In genomic region chr2:27378809-27379290, GRCh38 we compare ENCODE assay signal across 9 cellular contexts. TPM values are rescaled to one million over a fixed set of nuclear protein-coding genes. Genes with fewer than 3 reads are reported as not detected.
DNase-seq lines count a peak whose midpoint lies in the region; ATAC-seq and TF ChIP-seq lines count a peak whose summit lies in the region.
"Had no signal": no experiment of that assay in that cellular context is flagged by ENCODE, and none has a peak within 500 bp of the region (broad histone marks: within the 10 kb centered on the region; RNA-seq: fewer than 3 reads in every experiment).

No MANE protein-coding gene starts in this region.

- H3K27ac Mint-ChIP-seq in stimulated activated naive CD8-positive, alpha-beta T cell treated with anti-CD3 and anti-CD28 coated beads, Interleukin-15, Interleukin-2, amounts not matched to agents 100 ng/mL and 50 ng/mL, for 24 hours: peak overlapping the region; percentile 92
- H3K27ac Mint-ChIP-seq in activated naive CD8-positive, alpha-beta T cell treated with anti-CD3 and anti-CD28 coated beads, Interleukin-2, amount 10 ng/mL, durations not matched to agents 7 days and 5 days: peak overlapping the region; percentile 87
- peak overlapping the region; percentile 96 for H3K27ac Mint-ChIP-seq in memory B cell

- peak overlapping the region; percentile 88 for H3K4me3 Mint-ChIP-seq in stimulated activated naive CD8-positive, alpha-beta T cell treated with anti-CD3 and anti-CD28 coated beads, Interleukin-15, Interleukin-2, amounts not matched to agents 100 ng/mL and 50 ng/mL, for 24 hours
- H3K4me3 Mint-ChIP-seq in activated naive CD8-positive, alpha-beta T cell treated with anti-CD3 and anti-CD28 coated beads, Interleukin-2, amount 10 ng/mL, durations not matched to agents 7 days and 5 days: peak overlapping the region; percentile 79
- peak overlapping the region; percentile 96 for H3K4me3 Mint-ChIP-seq in memory B cell

- H3K4me1 Mint-ChIP-seq in stimulated activated naive CD8-positive, alpha-beta T cell treated with anti-CD3 and anti-CD28 coated beads, Interleukin-15, Interleukin-2, amounts not matched to agents 100 ng/mL and 50 ng/mL, for 24 hours (ENCODE audit: low read depth): peaks cover 34% of the 10 kb centered on the region
- H3K4me1 Mint-ChIP-seq in activated naive CD8-positive, alpha-beta T cell treated with anti-CD3 and anti-CD28 coated beads, Interleukin-2, amount 10 ng/mL, durations not matched to agents 7 days and 5 days: peaks cover 16% of the 10 kb centered on the region
- H3K4me1 Mint-ChIP-seq in memory B cell: peaks cover 27% of the 10 kb centered on the region

- WGBS in suprapubic skin: 98% methylated on average over 5 of the region's 9 CpGs

- peaks cover 29% of the 10 kb centered on the region for H3K4me1 ChIP-seq in suprapubic skin

- no peaks in the 10 kb centered on the region for H3K9me3 ChIP-seq in suprapubic skin
- H3K9me3 ChIP-seq: thoracic aorta had no signal

- no peaks in the 10 kb centered on the region for H3K9me3 Mint-ChIP-seq in stimulated activated naive CD8-positive, alpha-beta T cell treated with anti-CD3 and anti-CD28 coated beads, Interleukin-15, Interleukin-2, amounts not matched to agents 100 ng/mL and 50 ng/mL, for 24 hours
- H3K9me3 Mint-ChIP-seq in activated naive CD8-positive, alpha-beta T cell treated with anti-CD3 and anti-CD28 coated beads, Interleukin-2, amount 10 ng/mL, durations not matched to agents 7 days and 5 days: no peaks in the 10 kb centered on the region
- H3K9me3 Mint-ChIP-seq in memory B cell: no peaks in the 10 kb centered on the region

- peaks cover 59% of the 10 kb centered on the region for H3K36me3 ChIP-seq in suprapubic skin

- POLR2A ChIA-PET in activated naive CD8-positive, alpha-beta T cell treated with anti-CD3 and anti-CD28 coated beads, Interleukin-2, amount 10 ng/mL, durations not matched to agents 7 days and 5 days (lab: Charles Lee): interaction anchor here (1.3 to 3.5 kb wide), 7 partner anchors 8 to 116 kb away, joined by 3 to 55 read pairs (median 15); partner anchors contain the start of genes EIF2B4, FNDC4, GTF3C2 and NRBP1

- H3K36me3 Mint-ChIP-seq in stimulated activated naive CD8-positive, alpha-beta T cell treated with anti-CD3 and anti-CD28 coated beads, Interleukin-15, Interleukin-2, amounts not matched to agents 100 ng/mL and 50 ng/mL, for 24 hours (ENCODE audit: low read depth): peaks cover 68% of the 10 kb centered on the region
- H3K36me3 Mint-ChIP-seq in activated naive CD8-positive, alpha-beta T cell treated with anti-CD3 and anti-CD28 coated beads, Interleukin-2, amount 10 ng/mL, durations not matched to agents 7 days and 5 days: peaks cover 21% of the 10 kb centered on the region
- H3K36me3 Mint-ChIP-seq in memory B cell: peaks cover 20% of the 10 kb centered on the region

- TF ChIP-seq POLR2A in suprapubic skin (IDR thresholded peaks at IDR 0.05): no peak

- no peak for TF ChIP-seq CTCF in suprapubic skin (IDR thresholded peaks at IDR 0.05)

- ATAC-seq in stimulated activated naive CD8-positive, alpha-beta T cell treated with anti-CD3 and anti-CD28 coated beads, Interleukin-15, Interleukin-2, amounts not matched to agents 100 U/mL and 50 U/mL, for 24 hours: no peak
- ATAC-seq in activated naive CD8-positive, alpha-beta T cell treated with anti-CD3 and anti-CD28 coated beads, Interleukin-2, amount 10 ng/mL, durations not matched to agents 7 days and 5 days (ENCODE audit: low read depth): no peak
- no peak for ATAC-seq in memory B cell (ENCODE audit: low read depth)
- ATAC-seq in HG02884 (IDR thresholded peaks at IDR 0.05; ENCODE audit: unreplicated experiment): no peak
- no peak for ATAC-seq in GM21737 (IDR thresholded peaks at IDR 0.05; ENCODE audit: unreplicated experiment)
- no peak for ATAC-seq in GM19351 (IDR thresholded peaks at IDR 0.05; ENCODE audit: unreplicated experiment)

- H3K27me3 ChIP-seq in suprapubic skin: no peaks in the 10 kb centered on the region

- no peak for TF ChIP-seq EP300 in suprapubic skin (IDR thresholded peaks at IDR 0.05)

- no peak overlapping the region for H3K27ac ChIP-seq in suprapubic skin

- no peaks in the 10 kb centered on the region for H3K27me3 Mint-ChIP-seq in stimulated activated naive CD8-positive, alpha-beta T cell treated with anti-CD3 and anti-CD28 coated beads, Interleukin-15, Interleukin-2, amounts not matched to agents 100 ng/mL and 50 ng/mL, for 24 hours
- H3K27me3 Mint-ChIP-seq in activated naive CD8-positive, alpha-beta T cell treated with anti-CD3 and anti-CD28 coated beads, Interleukin-2, amount 10 ng/mL, durations not matched to agents 7 days and 5 days: no peaks in the 10 kb centered on the region
- H3K27me3 Mint-ChIP-seq in memory B cell: no peaks in the 10 kb centered on the region

- DNase-seq in stimulated activated naive CD8-positive, alpha-beta T cell treated with anti-CD3 and anti-CD28 coated beads, Interleukin-15, Interleukin-2, amounts not matched to agents 100 U/mL and 50 U/mL, for 24 hours: no peak
- no peak for DNase-seq in activated naive CD8-positive, alpha-beta T cell treated with anti-CD3 and anti-CD28 coated beads, Interleukin-2, amount 10 ng/mL, durations not matched to agents 7 days and 5 days
- no peak for DNase-seq in memory B cell (ENCODE audit: low spot score in 2 of 2)
- no peak for DNase-seq in suprapubic skin (ENCODE audit: low spot score in 2 of 2)

- H3K4me3 ChIP-seq in suprapubic skin: no peak overlapping the region

RNA-seq across cellular contexts. Expression of gene ZNF513, which starts 1.7 kb away (rescaled TPM):
- 10 to 100 TPM; 16.4 to 18.6 TPM for total RNA-seq in activated naive CD8-positive, alpha-beta T cell treated with anti-CD3 and anti-CD28 coated beads, Interleukin-2, amount 10 ng/mL, durations not matched to agents 7 days and 5 days
- 10 to 100 TPM in 3 of 4 donors, 1 to 10 TPM in 1; 7.6 to 16.7 (median 11.7) TPM for total RNA-seq in suprapubic skin

RNA-seq across cellular contexts. Expression of gene SNX17, which starts 8.4 kb away (rescaled TPM):
- 100 to 1,000 TPM; 113 to 116 TPM for total RNA-seq in activated naive CD8-positive, alpha-beta T cell treated with anti-CD3 and anti-CD28 coated beads, Interleukin-2, amount 10 ng/mL, durations not matched to agents 7 days and 5 days
- 10 to 100 TPM; 73.4 to 89.8 (median 76.4) TPM for total RNA-seq in suprapubic skin

RNA-seq across cellular contexts. Expression of gene EIF2B4, which starts 8.7 kb away (rescaled TPM):
- 10 to 100 TPM; 38.3 to 39.2 TPM for total RNA-seq in activated naive CD8-positive, alpha-beta T cell treated with anti-CD3 and anti-CD28 coated beads, Interleukin-2, amount 10 ng/mL, durations not matched to agents 7 days and 5 days
- 10 to 100 TPM; 34.3 to 68.2 (median 48.5) TPM for total RNA-seq in suprapubic skin

RNA-seq across cellular contexts. Expression of gene GTF3C2, which starts 22.3 kb away (rescaled TPM):
- total RNA-seq in activated naive CD8-positive, alpha-beta T cell treated with anti-CD3 and anti-CD28 coated beads, Interleukin-2, amount 10 ng/mL, durations not matched to agents 7 days and 5 days: 10 to 100 TPM; 66.4 to 70.8 TPM
- 100 to 1,000 TPM in 1 of 4 donors, 10 to 100 TPM in 3; 53.8 to 160 (median 75.9) TPM for total RNA-seq in suprapubic skin

RNA-seq across cellular contexts. Expression of gene PPM1G, which starts 30.5 kb away (rescaled TPM):
- 10 to 100 TPM; 90.1 to 91.3 TPM for total RNA-seq in activated naive CD8-positive, alpha-beta T cell treated with anti-CD3 and anti-CD28 coated beads, Interleukin-2, amount 10 ng/mL, durations not matched to agents 7 days and 5 days
- total RNA-seq in suprapubic skin: 10 to 100 TPM; 37.4 to 54.1 (median 49.3) TPM
